8 cellular contexts compared by ENCODE assay signal in genomic region chrX:56736219-56736618, GRCh38.
"Had no signal": no experiment of that assay in that cellular context is flagged by ENCODE, and none has a peak within 500 bp of the region (broad histone marks: within the 10 kb centered on the region; RNA-seq: fewer than 3 reads in every experiment).

No MANE protein-coding gene starts in this region.

- DNase-seq: GM23248, GOT3, H7, H9, HCEC 1CT, HFFc6 had no signal

- H3K9me3 ChIP-seq: HAP-1 had no signal

- H3K27ac ChIP-seq: GM23248 had no signal

- H3K4me3 ChIP-seq: GM23248, GM23338, HAP-1 had no signal
